In genomic region chr10:70544431-70545340, GRCh38 we compare ENCODE assay signal across 18 cellular contexts. TPM values are rescaled to one million over a fixed set of nuclear protein-coding genes. Genes with fewer than 3 reads are reported as not detected.
"Had no signal": no experiment of that assay in that cellular context is flagged by ENCODE, and none has a peak within 500 bp of the region (broad histone marks: within the 10 kb centered on the region; RNA-seq: fewer than 3 reads in every experiment).

No MANE protein-coding gene starts in this region.

- H3K9me3 ChIP-seq: tibial nerve had no signal

- H2AFZ ChIP-seq: neural progenitor cell, parathyroid adenoma had no signal

- ATAC-seq: stimulated activated effector memory CD8-positive, alpha-beta T cell treated with anti-CD3 and anti-CD28 coated beads, Interleukin-12 subunit alpha, Interleukin-12 subunit beta, amount 100 ng/mL, for 72 hours had no signal

- H3K79me2 ChIP-seq: parathyroid adenoma had no signal

- H3K9ac ChIP-seq: neural progenitor cell, parathyroid adenoma had no signal

- H3K4me2 ChIP-seq: neural progenitor cell had no signal

- H3K4me1 ChIP-seq: neural progenitor cell, tibial nerve had no signal

- FAIRE-seq: small intestine had no signal

- H3K4me3 ChIP-seq: neural progenitor cell, tibial nerve had no signal

- H3K27ac ChIP-seq: brain microvascular endothelial cell, neural progenitor cell, parathyroid adenoma, tibial nerve had no signal

- DNase-seq: activated CD4-positive, alpha-beta T cell treated with anti-CD3 and anti-CD28 coated beads, Interleukin-2, amount 10 ng/mL, durations not matched to agents 7 days and 5 days; activated CD4-positive, CD25-positive, alpha-beta regulatory T cell; activated CD8-positive, alpha-beta memory T cell treated with anti-CD3 and anti-CD28 coated beads for 24 hours; activated naive CD8-positive, alpha-beta T cell treated with anti-CD3 and anti-CD28 coated beads for 36 hours; activated T-cell treated with anti-CD3 and anti-CD28 coated beads for 4 hours; brain microvascular endothelial cell; dermis blood vessel endothelial cell; hippocampal formation; kidney glomerular epithelial cell; retina; small intestine; T-helper 1 cell had no signal

- H3K36me3 ChIP-seq: brain microvascular endothelial cell, neural progenitor cell had no signal

- H3K27me3 ChIP-seq: brain microvascular endothelial cell, neural progenitor cell, tibial nerve had no signal

RNA-seq across cellular contexts. Expression of gene PRF1, which starts 57.9 kb away (rescaled TPM):
- total RNA-seq: cerebellum, dermis blood vessel endothelial cell, glomerular endothelial cell had no signal
